In the genomic region with DNA sequence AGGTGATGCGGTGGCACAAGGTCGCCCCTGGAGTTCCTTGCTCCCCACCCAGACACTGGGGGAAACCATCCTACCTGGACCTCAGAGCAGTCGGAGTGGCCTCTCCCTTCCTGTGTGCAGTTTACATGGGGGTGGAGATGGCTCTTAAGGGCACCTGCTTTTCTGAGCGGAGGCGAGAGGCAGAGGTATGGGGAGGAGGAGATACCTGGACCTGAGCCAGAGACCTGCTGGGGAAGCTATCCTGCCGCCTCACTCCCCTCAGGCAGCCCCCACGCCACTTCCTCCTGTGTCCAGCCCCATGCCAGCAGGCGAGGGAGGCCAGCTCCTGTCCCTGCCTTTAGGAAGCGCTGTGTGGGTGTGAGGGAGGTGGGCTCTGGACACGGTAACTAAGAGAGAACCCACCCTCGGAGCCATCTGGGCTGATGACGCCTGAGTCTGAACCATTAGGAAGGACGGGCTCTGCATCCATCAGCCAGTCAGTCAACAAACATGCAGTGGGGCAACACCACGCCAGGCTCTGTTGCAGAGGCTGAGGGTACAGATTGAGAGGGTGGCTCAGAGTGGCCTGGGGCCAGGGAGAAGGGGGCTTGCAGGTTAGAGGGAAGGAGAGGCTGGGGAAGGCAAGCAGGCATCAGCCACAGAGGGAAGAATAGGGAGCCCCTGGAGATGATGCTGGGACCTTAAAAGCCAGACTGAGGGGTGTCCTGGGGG, we compare ENCODE assay signal across 9 cellular contexts. TPM values are rescaled to one million over a fixed set of nuclear protein-coding genes. Genes with fewer than 3 reads are reported as not detected.
DNase-seq lines count a peak whose midpoint lies in the region; ATAC-seq, FAIRE-seq and TF ChIP-seq lines count a peak whose summit lies in the region.
"Had no signal": no experiment of that assay in that cellular context is flagged by ENCODE, and none has a peak within 500 bp of the region (broad histone marks: within the 10 kb centered on the region; RNA-seq: fewer than 3 reads in every experiment).

No MANE protein-coding gene starts in this region.

- H3K4me1 ChIP-seq in astrocyte (ENCODE audit: insufficient read depth, low read length) (peaks cover 10% of the 10 kb centered on the region), mucosa of descending colon (ENCODE audit: low read depth) (peaks cover 5% of the 10 kb centered on the region)

- no peak overlapping the region for H3K27ac Mint-ChIP-seq in astrocyte (ENCODE audit: unreplicated experiment)

- H3K79me2 ChIP-seq in astrocyte (ENCODE audit: insufficient read depth, low read length), result no peaks in the 10 kb centered on the region

- H3K9me3 ChIP-seq in astrocyte (ENCODE audit: insufficient read depth, low read depth, low read length) (no peaks in the 10 kb centered on the region), mucosa of descending colon (no peaks in the 10 kb centered on the region)

- no peaks in the 10 kb centered on the region for H3K4me1 Mint-ChIP-seq in astrocyte (ENCODE audit: low read depth, unreplicated experiment)

- DNase-seq in DMS79 (lab: John Stamatoyannopoulos, UW), result peak; percentile 28
- no peak for DNase-seq in astrocyte (ENCODE audit: low read depth)
- DNase-seq in mucosa of descending colon, result peak; percentile 40 to 80 (median 42)
- peak in 11 of 49 donors; percentile 6 to 90 (median 14) for DNase-seq in substantia nigra (lab: John Stamatoyannopoulos, UW)
- no peak for DNase-seq in T1000 (lab: John Stamatoyannopoulos, UW)

- H3K4me2 ChIP-seq in astrocyte (ENCODE audit: low read length), result peak overlapping the region; percentile 93

- TF ChIP-seq CTCF in astrocyte (IDR thresholded peaks at IDR 0.05; ENCODE audit: insufficient read depth, low read depth, low read length), result no peak
- no peak for TF ChIP-seq CTCF in mucosa of descending colon (IDR thresholded peaks at IDR 0.05)

- no peaks in the 10 kb centered on the region for H3K27me3 ChIP-seq in astrocyte (ENCODE audit: insufficient read depth, low read length)

- peaks cover 16% of the 10 kb centered on the region for H3K27me3 Mint-ChIP-seq in astrocyte (ENCODE audit: low read depth, unreplicated experiment)

- H3K9ac ChIP-seq in astrocyte (ENCODE audit: low read length), result peak overlapping the region; percentile 38

- peak overlapping the region; percentile 60 for H3K4me3 Mint-ChIP-seq in astrocyte (ENCODE audit: unreplicated experiment)

- peaks cover 3% of the 10 kb centered on the region for H4K20me1 ChIP-seq in astrocyte (ENCODE audit: insufficient read depth, low read length)

- H3K36me3 Mint-ChIP-seq in astrocyte (ENCODE audit: low read depth, unreplicated experiment), result peaks cover 4% of the 10 kb centered on the region

- H3K4me3 ChIP-seq in astrocyte (ENCODE audit: insufficient read depth, low read depth, low read length) (peak overlapping the region; percentile 62), mucosa of descending colon (peak overlapping the region; percentile 22)

- H3K27ac ChIP-seq in astrocyte (ENCODE audit: low read depth, low read length), result no peak overlapping the region
- peak overlapping the region; percentile 74 for H3K27ac ChIP-seq in substantia nigra (ENCODE audit: low read depth, low read length, poor library complexity, severe bottlenecking)

- no peak for FAIRE-seq in astrocyte (lab: Jason Lieb, UNC)
- FAIRE-seq: frontal cortex had no signal

- no peak overlapping the region for H2AFZ ChIP-seq in astrocyte (ENCODE audit: low read depth, low read length)

- ATAC-seq in HG03439 (IDR thresholded peaks at IDR 0.05; ENCODE audit: unreplicated experiment), result peak; percentile 1
- peak; percentile 5; the same call in 2 of the 3 replicates for ATAC-seq in SK-N-SH treated with all-trans-retinoic acid at 6 μM for 48 hours
- peak; percentile 13 for ATAC-seq in mucosa of descending colon
- no peak for ATAC-seq in HG03159 (IDR thresholded peaks at IDR 0.05; ENCODE audit: unreplicated experiment)

- intact Hi-C loops in mucosa of descending colon (cut with DNase I, micrococcal nuclease), result no loop called here

- no peaks in the 10 kb centered on the region for H3K9me3 Mint-ChIP-seq in astrocyte (ENCODE audit: unreplicated experiment)

- H3K36me3 ChIP-seq in astrocyte (ENCODE audit: insufficient read depth, low read length) (no peaks in the 10 kb centered on the region), mucosa of descending colon (ENCODE audit: low read depth) (no peaks in the 10 kb centered on the region)

TF ChIP-seq in SK-N-SH treated with all-trans-retinoic acid at 6 μM for 48 hours, 23 proteins besides CTCF, POLR2A, EP300 and RAD21 (continues in another document):
- TF ChIP-seq BACH2 (CRISPR knock-in tag; IDR thresholded peaks at IDR 0.05; ENCODE audit: borderline replicate concordance) (no peak), ZFP3 (CRISPR knock-in tag; IDR thresholded peaks at IDR 0.05) (no peak), ZNF565 (CRISPR knock-in tag; conservative IDR thresholded peaks at IDR 0.05; ENCODE audit: low read depth) (no peak), ZFP30 (CRISPR knock-in tag; IDR thresholded peaks at IDR 0.05) (no peak), PPARA (CRISPR knock-in tag; IDR thresholded peaks at IDR 0.05; ENCODE audit: borderline replicate concordance) (no peak), ISL1 (CRISPR knock-in tag; IDR thresholded peaks at IDR 0.05) (no peak), POU6F1 (CRISPR knock-in tag; IDR thresholded peaks at IDR 0.05; ENCODE audit: borderline replicate concordance, low read depth) (no peak), ZC3H10 (CRISPR knock-in tag; IDR thresholded peaks at IDR 0.05) (no peak), SNAI2 (CRISPR knock-in tag; IDR thresholded peaks at IDR 0.05) (no peak), RARB (CRISPR knock-in tag; IDR thresholded peaks at IDR 0.05) (no peak), TCF4 (CRISPR knock-in tag; IDR thresholded peaks at IDR 0.05; ENCODE audit: borderline replicate concordance) (no peak), TOX (CRISPR knock-in tag; IDR thresholded peaks at IDR 0.05; ENCODE audit: borderline replicate concordance) (no peak), CSDC2 (CRISPR knock-in tag; IDR thresholded peaks at IDR 0.05) (no peak), ESRRG (CRISPR knock-in tag; IDR thresholded peaks at IDR 0.05) (no peak)
- TF ChIP-seq, protein P1, sequence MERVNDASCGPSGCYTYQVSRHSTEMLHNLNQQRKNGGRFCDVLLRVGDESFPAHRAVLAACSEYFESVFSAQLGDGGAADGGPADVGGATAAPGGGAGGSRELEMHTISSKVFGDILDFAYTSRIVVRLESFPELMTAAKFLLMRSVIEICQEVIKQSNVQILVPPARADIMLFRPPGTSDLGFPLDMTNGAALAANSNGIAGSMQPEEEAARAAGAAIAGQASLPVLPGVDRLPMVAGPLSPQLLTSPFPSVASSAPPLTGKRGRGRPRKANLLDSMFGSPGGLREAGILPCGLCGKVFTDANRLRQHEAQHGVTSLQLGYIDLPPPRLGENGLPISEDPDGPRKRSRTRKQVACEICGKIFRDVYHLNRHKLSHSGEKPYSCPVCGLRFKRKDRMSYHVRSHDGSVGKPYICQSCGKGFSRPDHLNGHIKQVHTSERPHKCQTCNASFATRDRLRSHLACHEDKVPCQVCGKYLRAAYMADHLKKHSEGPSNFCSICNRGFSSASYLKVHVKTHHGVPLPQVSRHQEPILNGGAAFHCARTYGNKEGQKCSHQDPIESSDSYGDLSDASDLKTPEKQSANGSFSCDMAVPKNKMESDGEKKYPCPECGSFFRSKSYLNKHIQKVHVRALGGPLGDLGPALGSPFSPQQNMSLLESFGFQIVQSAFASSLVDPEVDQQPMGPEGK (CRISPR knock-in tag; IDR thresholded peaks at IDR 0.05; ENCODE audit: borderline replicate concordance), result no peak
- TF ChIP-seq, protein P2, sequence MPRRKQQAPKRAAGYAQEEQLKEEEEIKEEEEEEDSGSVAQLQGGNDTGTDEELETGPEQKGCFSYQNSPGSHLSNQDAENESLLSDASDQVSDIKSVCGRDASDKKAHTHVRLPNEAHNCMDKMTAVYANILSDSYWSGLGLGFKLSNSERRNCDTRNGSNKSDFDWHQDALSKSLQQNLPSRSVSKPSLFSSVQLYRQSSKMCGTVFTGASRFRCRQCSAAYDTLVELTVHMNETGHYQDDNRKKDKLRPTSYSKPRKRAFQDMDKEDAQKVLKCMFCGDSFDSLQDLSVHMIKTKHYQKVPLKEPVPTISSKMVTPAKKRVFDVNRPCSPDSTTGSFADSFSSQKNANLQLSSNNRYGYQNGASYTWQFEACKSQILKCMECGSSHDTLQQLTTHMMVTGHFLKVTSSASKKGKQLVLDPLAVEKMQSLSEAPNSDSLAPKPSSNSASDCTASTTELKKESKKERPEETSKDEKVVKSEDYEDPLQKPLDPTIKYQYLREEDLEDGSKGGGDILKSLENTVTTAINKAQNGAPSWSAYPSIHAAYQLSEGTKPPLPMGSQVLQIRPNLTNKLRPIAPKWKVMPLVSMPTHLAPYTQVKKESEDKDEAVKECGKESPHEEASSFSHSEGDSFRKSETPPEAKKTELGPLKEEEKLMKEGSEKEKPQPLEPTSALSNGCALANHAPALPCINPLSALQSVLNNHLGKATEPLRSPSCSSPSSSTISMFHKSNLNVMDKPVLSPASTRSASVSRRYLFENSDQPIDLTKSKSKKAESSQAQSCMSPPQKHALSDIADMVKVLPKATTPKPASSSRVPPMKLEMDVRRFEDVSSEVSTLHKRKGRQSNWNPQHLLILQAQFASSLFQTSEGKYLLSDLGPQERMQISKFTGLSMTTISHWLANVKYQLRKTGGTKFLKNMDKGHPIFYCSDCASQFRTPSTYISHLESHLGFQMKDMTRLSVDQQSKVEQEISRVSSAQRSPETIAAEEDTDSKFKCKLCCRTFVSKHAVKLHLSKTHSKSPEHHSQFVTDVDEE (CRISPR knock-in tag; IDR thresholded peaks at IDR 0.05), result no peak

RNA-seq across cellular contexts. Expression of gene CORO1A, which starts 1.2 kb away (rescaled TPM):
- 3.1 and 4.0 TPM in 2 replicates for total RNA-seq in astrocyte
- 10 to 100 TPM; 24.2 to 42.0 (median 25.2) TPM for total RNA-seq in mucosa of descending colon

RNA-seq across cellular contexts. Expression of gene BOLA2B, which starts 8.9 kb away (rescaled TPM):
- total RNA-seq in astrocyte (125 and 149 TPM in 2 replicates), mucosa of descending colon (100 to 1,000 TPM in 2 of 3 donors, 10 to 100 TPM in 1; 67.8 to 187 (median 152) TPM)

RNA-seq across cellular contexts. Expression of gene SLX1A, which starts 9.1 kb away (rescaled TPM):
- 10.9 and 14.5 TPM in 2 replicates for total RNA-seq in astrocyte
- 100 to 1,000 TPM in 1 of 3 donors, 10 to 100 TPM in 2; 52.8 to 100 (median 68.0) TPM for total RNA-seq in mucosa of descending colon

RNA-seq across cellular contexts. Expression of gene SULT1A3, which starts 14.5 kb away (rescaled TPM):
- total RNA-seq in astrocyte (8.6 and 11.9 TPM in 2 replicates), mucosa of descending colon (10 to 100 TPM; 37.1 to 96.5 (median 66.7) TPM)

Comparison
In these comparisons a context has a peak if more than half of its experiments do, and no peak if none do; other contexts are left out.
1. DNase-seq: peak in DMS79 (single experiment) and mucosa of descending colon (3 of 3); none in astrocyte (single experiment) and T1000 (single experiment).